8 cellular contexts compared by ENCODE assay signal in genomic region chr9:83978992-83979811, GRCh38. TPM values are rescaled to one million over a fixed set of nuclear protein-coding genes. Genes with fewer than 3 reads are reported as not detected.
A peak's percentile ranks its signal among the peaks of the same experiment; 100 is the strongest.
DNase-seq lines count a peak whose midpoint lies in the region; ATAC-seq and TF ChIP-seq lines count a peak whose summit lies in the region.

No MANE protein-coding gene starts in this region.

- no peaks in the 10 kb centered on the region for H3K9me3 ChIP-seq in left lung

- H3K4me1 ChIP-seq in left lung = peaks cover 4 to 48% of the 10 kb centered on the region in 2 donors

- ATAC-seq in HG02943 (IDR thresholded peaks at IDR 0.05; ENCODE audit: low read depth, unreplicated experiment) (peak; percentile 39), left lung (peak; percentile 73)

- H3K27me3 ChIP-seq in left lung = no peaks in the 10 kb centered on the region

- H3K4me3 ChIP-seq in GM08714 (ENCODE audit: low read length) (peak overlapping the region; percentile 91), left lung (peak overlapping the region; percentile 86 to 92)

- peak overlapping the region; percentile 98 to 99 for H3K27ac ChIP-seq in left lung

- intact Hi-C loops in left lung (cut with DNase I) = no loop called here

- TF ChIP-seq CTCF in left lung (IDR thresholded peaks at IDR 0.05) = no peak

- peaks cover 0 to 39% of the 10 kb centered on the region in 2 donors for H3K36me3 ChIP-seq in left lung

- DNase-seq in NCI-H345 treated with DMSO at 0.1 percent for 48 hours (lab: John Stamatoyannopoulos, UW; ENCODE audit: unreplicated experiment) (peak; percentile 12), dedifferentiated amniotic fluid mesenchymal stem cell (ENCODE audit: extremely low spot score) (peak; percentile 47), left lung (peak; percentile 92 to 95), OCI-M2 (lab: John Stamatoyannopoulos, UW; ENCODE audit: unreplicated experiment) (no peak)
- DNase-seq in activated CD4-positive, alpha-beta T cell treated with anti-CD3 and anti-CD28 coated beads, Interleukin-2, amount 50 U/mL, for 24 hours (ENCODE audit: low read depth in 1 of 2, low spot score in 1 of 2) = peak; percentile 72 to 83
- DNase-seq in stimulated activated CD4-positive, alpha-beta T cell treated with anti-CD3 and anti-CD28 coated beads, Interleukin-1b, Interleukin-23, amount 100 ng/mL, for 48 hours = peak; percentile 90

RNA-seq across cellular contexts. Expression of gene HNRNPK, which starts 0.8 kb away (rescaled TPM):
- total RNA-seq in left lung = 100 to 1,000 TPM; 382 to 458 TPM

RNA-seq across cellular contexts. Expression of gene RMI1, which starts 1.4 kb away (rescaled TPM):
- total RNA-seq in left lung = 10 to 100 TPM in 1 of 2 donors, 1 to 10 TPM in 1; 5.9 to 12.1 TPM

RNA-seq across cellular contexts. Expression of gene KIF27, which starts 58.0 kb away (rescaled TPM):
- 1 to 10 TPM; 5.6 to 8.8 TPM for total RNA-seq in left lung
